8 cellular contexts compared by ENCODE assay signal in the genomic region with DNA sequence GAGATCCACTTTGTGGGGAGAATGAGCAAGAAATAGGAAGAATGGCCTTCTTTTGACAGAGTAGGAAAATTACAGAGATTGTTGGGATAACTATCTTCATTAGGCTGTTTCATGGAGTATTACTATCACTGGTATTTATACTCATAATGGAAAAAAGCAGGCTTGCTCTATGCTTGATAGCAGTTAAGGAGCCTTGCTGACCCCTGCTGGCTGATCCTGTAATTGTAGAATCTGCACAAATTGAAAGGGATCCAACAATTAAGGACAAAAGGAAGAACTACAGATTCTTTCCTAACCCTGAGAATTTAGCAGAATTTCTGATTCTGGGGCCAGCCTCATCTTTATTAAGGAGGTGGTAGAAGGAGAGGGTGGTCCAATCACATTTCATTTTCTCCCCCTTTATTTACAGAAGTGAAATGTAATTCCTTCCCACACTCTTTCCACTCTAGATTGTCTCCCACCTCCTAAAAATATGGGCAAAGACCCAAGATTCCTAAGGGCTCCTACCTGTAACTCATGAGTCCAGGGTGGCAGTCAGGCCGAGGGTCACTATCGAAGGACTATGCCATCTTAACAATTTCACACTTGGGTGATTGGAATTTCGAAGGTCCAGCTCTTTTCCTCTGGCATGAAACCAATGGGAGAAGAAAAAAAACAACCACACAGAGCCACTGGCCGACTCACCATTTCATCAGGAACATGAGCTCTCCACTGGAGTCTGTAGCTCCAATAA. TPM values are rescaled to one million over a fixed set of nuclear protein-coding genes. Genes with fewer than 3 reads are reported as not detected.
A peak's percentile ranks its signal among the peaks of the same experiment; 100 is the strongest.
DNase-seq lines count a peak whose midpoint lies in the region; ATAC-seq, FAIRE-seq and TF ChIP-seq lines count a peak whose summit lies in the region.

No MANE protein-coding gene starts in this region.

- H3K23ac ChIP-seq in neuronal stem cell (ENCODE audit: low read depth, low read length, poor library complexity) = no peak overlapping the region

- peak; percentile 90 for TF ChIP-seq CTCF in fibroblast of mammary gland (conservative IDR thresholded peaks at IDR 0.05; ENCODE audit: control insufficient read depth, insufficient read depth, low read depth, low read length)

- no peak overlapping the region for H2BK15ac ChIP-seq in neuronal stem cell (ENCODE audit: low read length)

- H3K14ac ChIP-seq in neuronal stem cell (ENCODE audit: low read length) = no peak overlapping the region

- H4K8ac ChIP-seq in neuronal stem cell (ENCODE audit: low read depth, low read length) = no peak overlapping the region

- no peak overlapping the region for H2BK5ac ChIP-seq in neuronal stem cell (ENCODE audit: low read length)

- H3K9me3 ChIP-seq in neuronal stem cell (replicated peaks in 1 of 2; ENCODE audit: control insufficient read depth in 2 of 2, insufficient read depth in 1 of 2, low read depth in 1 of 2, low read length in 2 of 2) = no peaks in the 10 kb centered on the region

- H3K4me3 ChIP-seq in fibroblast of mammary gland (ENCODE audit: control insufficient read depth, low read depth, low read length) (no peak overlapping the region), neuronal stem cell (ENCODE audit: low read length in 2 of 2) (no peak overlapping the region)

- peak overlapping the region; percentile 43 for H3K27ac ChIP-seq in neuronal stem cell (replicated peaks; ENCODE audit: low read length)

- no CpG with 5 or more reads among the region's 4 CpGs for WGBS in neuronal stem cell (ENCODE audit: extremely low coverage in 2 of 2, insufficient read length in 2 of 2, insufficient replicate concordance in 1 of 2), 2 donors

- peaks cover 37 to 81% of the 10 kb centered on the region in 2 donors for H3K36me3 ChIP-seq in neuronal stem cell (replicated peaks in 1 of 2; ENCODE audit: control insufficient read depth in 2 of 2, insufficient read depth in 2 of 2, low read length in 2 of 2)

- no peak overlapping the region for H2AK5ac ChIP-seq in neuronal stem cell (ENCODE audit: low read depth, low read length)

- no peak overlapping the region for H3K4ac ChIP-seq in neuronal stem cell (ENCODE audit: low read length)

- no peak overlapping the region for H2BK12ac ChIP-seq in neuronal stem cell (ENCODE audit: low read length)

- no peak overlapping the region for H3K9ac ChIP-seq in neuronal stem cell (ENCODE audit: low read depth, low read length, poor library complexity)

- DNase-seq in COLO668 (lab: John Stamatoyannopoulos, UW; ENCODE audit: unreplicated experiment) = peak; percentile 54
- peak; percentile 87 for DNase-seq in HT-29 (ENCODE audit: low spot score)
- peak; percentile 84 for DNase-seq in RCC 7860 (ENCODE audit: low spot score)
- DNase-seq in activated T-cell treated with anti-CD3 and anti-CD28 coated beads, Interleukin-2, amount 50 U/mL, for 48 hours = peak; percentile 79
- peak; percentile 84 for DNase-seq in fibroblast of mammary gland (ENCODE audit: low read depth)
- peak; percentile 61 for DNase-seq in neuronal stem cell (ENCODE audit: low spot score)
- peak; percentile 95 for DNase-seq in superior temporal gyrus (ENCODE audit: extremely low spot score)

- peak; percentile 89 for FAIRE-seq in RCC 7860 (lab: Jason Lieb, UNC)

- H2BK120ac ChIP-seq in neuronal stem cell (ENCODE audit: low read depth, low read length) = no peak overlapping the region

- no peak for ATAC-seq in HG03354 (IDR thresholded peaks at IDR 0.05; ENCODE audit: poor library complexity, severe bottlenecking, unreplicated experiment)

- no peak overlapping the region for H3K18ac ChIP-seq in neuronal stem cell (ENCODE audit: low read length)

- no peak overlapping the region for H4K91ac ChIP-seq in neuronal stem cell (ENCODE audit: low read depth, low read length, poor library complexity)

- H3K79me1 ChIP-seq in neuronal stem cell (ENCODE audit: low read depth, low read length) = peaks cover 6% of the 10 kb centered on the region

- H3K4me2 ChIP-seq in neuronal stem cell (ENCODE audit: insufficient read depth, low read length, poor library complexity, severe bottlenecking) = no peak overlapping the region

- H3K27me3 ChIP-seq in neuronal stem cell (ENCODE audit: control insufficient read depth in 3 of 3, insufficient read depth in 3 of 3, low read depth in 1 of 3, low read length in 3 of 3) = no peaks in the 10 kb centered on the region

- H3K4me1 ChIP-seq in neuronal stem cell (ENCODE audit: control insufficient read depth in 2 of 2, insufficient read depth in 1 of 2, low read depth in 1 of 2, low read length in 2 of 2) = no peaks in the 10 kb centered on the region

- no peak overlapping the region for H2AFZ ChIP-seq in neuronal stem cell (ENCODE audit: low read length)

RNA-seq across cellular contexts. Expression of gene NFE2L1, which starts 26.3 kb away (rescaled TPM):
- 38.1 and 39.5 TPM in 2 replicates for total RNA-seq in HT-29 (2014; rRNA removed; shearing (Covaris generic))
- 69.4 TPM for polyA plus RNA-seq in neuronal stem cell (2013, experiment 1 of 2)
- polyA plus RNA-seq in neuronal stem cell (2013, experiment 2 of 2) = 72.5 TPM

RNA-seq across cellular contexts. Expression of gene CBX1, which starts 26.8 kb away (rescaled TPM):
- total RNA-seq in HT-29 (2014; rRNA removed; shearing (Covaris generic)) = 33.8 and 39.5 TPM in 2 replicates
- 194 TPM for polyA plus RNA-seq in neuronal stem cell (2013, experiment 1 of 2)
- 198 TPM for polyA plus RNA-seq in neuronal stem cell (2013, experiment 2 of 2)

RNA-seq across cellular contexts. Expression of gene SNX11, which starts 33.1 kb away (rescaled TPM):
- total RNA-seq in HT-29 (2014; rRNA removed; shearing (Covaris generic)) = 15.7 and 16.4 TPM in 2 replicates
- 11.8 TPM for polyA plus RNA-seq in neuronal stem cell (2013, experiment 1 of 2)
- 10.6 TPM for polyA plus RNA-seq in neuronal stem cell (2013, experiment 2 of 2)

RNA-seq across cellular contexts. Expression of gene COPZ2, which starts 36.9 kb away (rescaled TPM):
- 0.89 and 4.2 TPM in 2 replicates for total RNA-seq in HT-29 (2014; rRNA removed; shearing (Covaris generic))
- polyA plus RNA-seq in neuronal stem cell (2013, experiment 1 of 2) = 1.5 TPM
- 2.3 TPM for polyA plus RNA-seq in neuronal stem cell (2013, experiment 2 of 2)
